8 cellular contexts compared by ENCODE assay signal in the genomic region with DNA sequence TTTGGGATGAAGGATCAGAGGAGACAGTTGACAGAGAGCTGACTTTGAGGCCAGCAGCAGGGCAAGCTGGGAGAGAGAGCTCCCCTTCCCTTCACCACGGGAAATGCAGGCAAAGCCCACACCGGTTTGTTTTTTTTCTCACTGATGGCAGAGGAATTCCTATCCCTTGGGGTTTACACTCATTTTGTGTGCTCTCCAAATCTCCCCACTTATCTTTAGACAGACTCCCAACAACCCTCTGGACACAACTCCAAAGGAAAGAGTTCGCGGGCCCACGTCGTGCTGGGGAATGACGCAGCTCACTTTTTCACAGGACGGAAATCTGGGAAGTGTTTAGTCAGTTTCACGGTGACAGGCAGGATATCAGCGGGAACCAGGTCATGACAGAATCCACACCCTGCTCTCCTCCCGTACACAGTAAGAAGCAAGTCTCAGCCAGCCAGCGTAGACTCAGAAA.
A peak's percentile ranks its signal among the peaks of the same experiment; 100 is the strongest.
DNase-seq lines count a peak whose midpoint lies in the region; ATAC-seq and TF ChIP-seq lines count a peak whose summit lies in the region.

No MANE protein-coding gene starts in this region.

- peak overlapping the region; percentile 34 for H4K91ac ChIP-seq in trophoblast cell (ENCODE audit: low read depth, low read length)

- H4K12ac ChIP-seq in trophoblast cell (ENCODE audit: low read depth, low read length): no peak overlapping the region

- H2BK12ac ChIP-seq in trophoblast cell (ENCODE audit: low read length): no peak overlapping the region

- no peak overlapping the region for H3K14ac ChIP-seq in trophoblast cell (ENCODE audit: low read length)

- peak overlapping the region; percentile 35 for H4K8ac ChIP-seq in trophoblast cell (ENCODE audit: low read depth, low read length)

- peaks cover 4% of the 10 kb centered on the region for H3K79me1 ChIP-seq in trophoblast cell (ENCODE audit: low read length)

- peak overlapping the region in 5 of 10 experiments; percentile 24 to 50 (median 37); a peak in 8 of 20 replicates for H3K4me3 ChIP-seq in BLaER1 treated with 17β-estradiol and CSF1 and Interleukin-3, amounts not matched to agents 10 nM and 100 nM
- no peak overlapping the region for H3K4me3 ChIP-seq in trophoblast cell (ENCODE audit: low read depth, low read length)

- H3K27me3 ChIP-seq in BLaER1 treated with 17β-estradiol and CSF1 and Interleukin-3, amounts not matched to agents 10 nM and 100 nM: no peaks in the 10 kb centered on the region
- H3K27me3 ChIP-seq in foreskin keratinocyte (no peaks in the 10 kb centered on the region), trophoblast cell (ENCODE audit: insufficient read depth, low read length) (no peaks in the 10 kb centered on the region)

- no peaks in the 10 kb centered on the region for H3K36me3 ChIP-seq in BLaER1 treated with 17β-estradiol and CSF1 and Interleukin-3, amounts not matched to agents 10 nM and 100 nM
- no peaks in the 10 kb centered on the region for H3K36me3 ChIP-seq in trophoblast cell (ENCODE audit: control insufficient read depth in 1 of 2, insufficient read depth in 2 of 2, low read length in 2 of 2)

- H3K4ac ChIP-seq in trophoblast cell (ENCODE audit: low read depth, low read length): no peak overlapping the region

- peak; percentile 35 for TF ChIP-seq CTCF in foreskin keratinocyte (conservative IDR thresholded peaks at IDR 0.05)
- TF ChIP-seq CTCF in GM13977 (IDR thresholded peaks at IDR 0.05; ENCODE audit: extremely low read depth, insufficient read depth, missing control alignments): no peak

- peak overlapping the region; percentile 50 to 79 (median 74); a peak in 21 of 22 replicates for H3K4me2 ChIP-seq in BLaER1 treated with 17β-estradiol and CSF1 and Interleukin-3, amounts not matched to agents 10 nM and 100 nM
- peak overlapping the region; percentile 40 for H3K4me2 ChIP-seq in trophoblast cell (ENCODE audit: low read length)

- in situ Hi-C loops in GM13977 (cut with MboI; ENCODE audit: low pct_unique_long_range_greater_than_20kb, low sequenced_read_pairs, unreplicated experiment): loop anchor here (25.0 kb wide), 1 partner anchor 298 kb away; no protein-coding TSS in a partner anchor

- no peak overlapping the region for H2AK5ac ChIP-seq in trophoblast cell (ENCODE audit: low read length)

- H3K23ac ChIP-seq in trophoblast cell (ENCODE audit: low read length): no peak overlapping the region

- peak overlapping the region in 6 of 11 experiments; percentile 11 to 43 (median 26); a peak in 6 of 22 replicates for H3K27ac ChIP-seq in BLaER1 treated with 17β-estradiol and CSF1 and Interleukin-3, amounts not matched to agents 10 nM and 100 nM
- no peak overlapping the region for H3K27ac ChIP-seq in foreskin keratinocyte
- H3K27ac ChIP-seq in trophoblast cell (ENCODE audit: low read depth, low read length): peak overlapping the region; percentile 12

- no peak overlapping the region for H2BK5ac ChIP-seq in trophoblast cell (ENCODE audit: low read depth, low read length, poor library complexity)

- no peaks in the 10 kb centered on the region for H3K9me3 ChIP-seq in BLaER1 treated with 17β-estradiol and CSF1 and Interleukin-3, amounts not matched to agents 10 nM and 100 nM (replicated peaks in 1 of 11)
- H3K9me3 ChIP-seq in trophoblast cell (ENCODE audit: insufficient read depth, low read depth, low read length): no peaks in the 10 kb centered on the region

- DNase-seq in foreskin keratinocyte: peak in 1 of 2 donors; percentile 32
- no peak for DNase-seq in trophoblast cell
- DNase-seq in mesenteric fat pad (ENCODE audit: low spot score): no peak
- DNase-seq in NK-92 treated with Interleukin-12 subunit alpha and Interleukin-12 subunit beta, amount 100 ng/mL, for 24 hours (lab: John Stamatoyannopoulos, UW): no peak
- no peak for DNase-seq in amygdala (lab: John Stamatoyannopoulos, UW)
- DNase-seq in GM13977 (ENCODE audit: low spot score): no peak

- H3K4me1 ChIP-seq in BLaER1 treated with 17β-estradiol and CSF1 and Interleukin-3, amounts not matched to agents 10 nM and 100 nM: peaks cover 0 to 66% (median 35%) of the 10 kb centered on the region in 10 experiments; a peak in 16 of 20 replicates
- H3K4me1 ChIP-seq in foreskin keratinocyte (no peaks in the 10 kb centered on the region), trophoblast cell (ENCODE audit: control insufficient read depth in 1 of 2, insufficient read depth in 2 of 2, low read length in 2 of 2) (peaks cover 3 to 5% of the 10 kb centered on the region in 2 experiments)

- ATAC-seq in SK-N-SH treated with all-trans-retinoic acid at 6 μM for 48 hours (peak; percentile 85), foreskin keratinocyte (peak; percentile 73)

- H2AFZ ChIP-seq in trophoblast cell (ENCODE audit: insufficient read depth, low read length, poor library complexity): peak overlapping the region; percentile 62

- no peak overlapping the region for H2BK120ac ChIP-seq in trophoblast cell (ENCODE audit: insufficient read depth, low read length, poor library complexity)

- WGBS in trophoblast cell (ENCODE audit: extremely low coverage, insufficient coverage, insufficient read length): no CpG with 5 or more reads among the region's 12 CpGs

- peak overlapping the region in 9 of 11 experiments; percentile 3 to 59 (median 23); a peak in 10 of 22 replicates for H3K9ac ChIP-seq in BLaER1 treated with 17β-estradiol and CSF1 and Interleukin-3, amounts not matched to agents 10 nM and 100 nM
- no peak overlapping the region for H3K9ac ChIP-seq in trophoblast cell (ENCODE audit: low read length)

- H3K79me2 ChIP-seq in trophoblast cell (ENCODE audit: control insufficient read depth, insufficient read depth, low read length, poor library complexity): no peaks in the 10 kb centered on the region

- no peak overlapping the region for H3K18ac ChIP-seq in trophoblast cell (ENCODE audit: low read length)

- no peaks in the 10 kb centered on the region for H4K20me1 ChIP-seq in BLaER1 treated with 17β-estradiol and CSF1 and Interleukin-3, amounts not matched to agents 10 nM and 100 nM

TF ChIP-seq in SK-N-SH treated with all-trans-retinoic acid at 6 μM for 48 hours, 23 proteins besides CTCF, POLR2A, EP300 and RAD21 (continues in another document):
- TF ChIP-seq CSDC2 (CRISPR knock-in tag; IDR thresholded peaks at IDR 0.05): no peak
- no peak for TF ChIP-seq ZC3H10 (CRISPR knock-in tag; IDR thresholded peaks at IDR 0.05)
- TF ChIP-seq TCF4 (CRISPR knock-in tag; IDR thresholded peaks at IDR 0.05; ENCODE audit: borderline replicate concordance): no peak
- no peak for TF ChIP-seq OSR1 (CRISPR knock-in tag; IDR thresholded peaks at IDR 0.05)
- TF ChIP-seq, protein P1, sequence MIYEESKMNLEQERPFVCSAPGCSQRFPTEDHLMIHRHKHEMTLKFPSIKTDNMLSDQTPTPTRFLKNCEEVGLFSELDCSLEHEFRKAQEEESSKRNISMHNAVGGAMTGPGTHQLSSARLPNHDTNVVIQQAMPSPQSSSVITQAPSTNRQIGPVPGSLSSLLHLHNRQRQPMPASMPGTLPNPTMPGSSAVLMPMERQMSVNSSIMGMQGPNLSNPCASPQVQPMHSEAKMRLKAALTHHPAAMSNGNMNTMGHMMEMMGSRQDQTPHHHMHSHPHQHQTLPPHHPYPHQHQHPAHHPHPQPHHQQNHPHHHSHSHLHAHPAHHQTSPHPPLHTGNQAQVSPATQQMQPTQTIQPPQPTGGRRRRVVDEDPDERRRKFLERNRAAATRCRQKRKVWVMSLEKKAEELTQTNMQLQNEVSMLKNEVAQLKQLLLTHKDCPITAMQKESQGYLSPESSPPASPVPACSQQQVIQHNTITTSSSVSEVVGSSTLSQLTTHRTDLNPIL (CRISPR knock-in tag; IDR thresholded peaks at IDR 0.05; ENCODE audit: low read depth): no peak
- TF ChIP-seq RARB (CRISPR knock-in tag; IDR thresholded peaks at IDR 0.05): no peak
- no peak for TF ChIP-seq ZFP3 (CRISPR knock-in tag; IDR thresholded peaks at IDR 0.05)
- TF ChIP-seq, protein P2, sequence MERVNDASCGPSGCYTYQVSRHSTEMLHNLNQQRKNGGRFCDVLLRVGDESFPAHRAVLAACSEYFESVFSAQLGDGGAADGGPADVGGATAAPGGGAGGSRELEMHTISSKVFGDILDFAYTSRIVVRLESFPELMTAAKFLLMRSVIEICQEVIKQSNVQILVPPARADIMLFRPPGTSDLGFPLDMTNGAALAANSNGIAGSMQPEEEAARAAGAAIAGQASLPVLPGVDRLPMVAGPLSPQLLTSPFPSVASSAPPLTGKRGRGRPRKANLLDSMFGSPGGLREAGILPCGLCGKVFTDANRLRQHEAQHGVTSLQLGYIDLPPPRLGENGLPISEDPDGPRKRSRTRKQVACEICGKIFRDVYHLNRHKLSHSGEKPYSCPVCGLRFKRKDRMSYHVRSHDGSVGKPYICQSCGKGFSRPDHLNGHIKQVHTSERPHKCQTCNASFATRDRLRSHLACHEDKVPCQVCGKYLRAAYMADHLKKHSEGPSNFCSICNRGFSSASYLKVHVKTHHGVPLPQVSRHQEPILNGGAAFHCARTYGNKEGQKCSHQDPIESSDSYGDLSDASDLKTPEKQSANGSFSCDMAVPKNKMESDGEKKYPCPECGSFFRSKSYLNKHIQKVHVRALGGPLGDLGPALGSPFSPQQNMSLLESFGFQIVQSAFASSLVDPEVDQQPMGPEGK (CRISPR knock-in tag; IDR thresholded peaks at IDR 0.05; ENCODE audit: borderline replicate concordance): no peak
- TF ChIP-seq ZFP30 (CRISPR knock-in tag; IDR thresholded peaks at IDR 0.05): no peak
- no peak for TF ChIP-seq ZNF565 (CRISPR knock-in tag; conservative IDR thresholded peaks at IDR 0.05; ENCODE audit: low read depth)
- no peak for TF ChIP-seq ESRRG (CRISPR knock-in tag; IDR thresholded peaks at IDR 0.05)
- TF ChIP-seq, protein P3, sequence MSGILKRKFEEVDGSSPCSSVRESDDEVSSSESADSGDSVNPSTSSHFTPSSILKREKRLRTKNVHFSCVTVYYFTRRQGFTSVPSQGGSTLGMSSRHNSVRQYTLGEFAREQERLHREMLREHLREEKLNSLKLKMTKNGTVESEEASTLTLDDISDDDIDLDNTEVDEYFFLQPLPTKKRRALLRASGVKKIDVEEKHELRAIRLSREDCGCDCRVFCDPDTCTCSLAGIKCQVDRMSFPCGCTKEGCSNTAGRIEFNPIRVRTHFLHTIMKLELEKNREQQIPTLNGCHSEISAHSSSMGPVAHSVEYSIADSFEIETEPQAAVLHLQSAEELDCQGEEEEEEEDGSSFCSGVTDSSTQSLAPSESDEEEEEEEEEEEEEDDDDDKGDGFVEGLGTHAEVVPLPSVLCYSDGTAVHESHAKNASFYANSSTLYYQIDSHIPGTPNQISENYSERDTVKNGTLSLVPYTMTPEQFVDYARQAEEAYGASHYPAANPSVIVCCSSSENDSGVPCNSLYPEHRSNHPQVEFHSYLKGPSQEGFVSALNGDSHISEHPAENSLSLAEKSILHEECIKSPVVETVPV (CRISPR knock-in tag; IDR thresholded peaks at IDR 0.05): no peak
- no peak for TF ChIP-seq ZNF8 (CRISPR knock-in tag; IDR thresholded peaks at IDR 0.05)
- TF ChIP-seq ARNTL (CRISPR knock-in tag; IDR thresholded peaks at IDR 0.05; ENCODE audit: borderline replicate concordance, low read depth): no peak
